In genomic region chr1:28235746-28236655, GRCh38 we compare ENCODE assay signal across 1 cellular context.
A peak's percentile ranks its signal among the peaks of the same experiment; 100 is the strongest.
TF ChIP-seq lines count a peak whose summit lies in the region.

Gene ATP5IF1 (plus strand): TSS chr1:28236124. CDS start chr1:28236184, 60 bp downstream.

TF ChIP-seq in GM12878, 131 proteins besides CTCF, POLR2A, EP300 and RAD21 (continued from another document):
- TF ChIP-seq, protein P1, sequence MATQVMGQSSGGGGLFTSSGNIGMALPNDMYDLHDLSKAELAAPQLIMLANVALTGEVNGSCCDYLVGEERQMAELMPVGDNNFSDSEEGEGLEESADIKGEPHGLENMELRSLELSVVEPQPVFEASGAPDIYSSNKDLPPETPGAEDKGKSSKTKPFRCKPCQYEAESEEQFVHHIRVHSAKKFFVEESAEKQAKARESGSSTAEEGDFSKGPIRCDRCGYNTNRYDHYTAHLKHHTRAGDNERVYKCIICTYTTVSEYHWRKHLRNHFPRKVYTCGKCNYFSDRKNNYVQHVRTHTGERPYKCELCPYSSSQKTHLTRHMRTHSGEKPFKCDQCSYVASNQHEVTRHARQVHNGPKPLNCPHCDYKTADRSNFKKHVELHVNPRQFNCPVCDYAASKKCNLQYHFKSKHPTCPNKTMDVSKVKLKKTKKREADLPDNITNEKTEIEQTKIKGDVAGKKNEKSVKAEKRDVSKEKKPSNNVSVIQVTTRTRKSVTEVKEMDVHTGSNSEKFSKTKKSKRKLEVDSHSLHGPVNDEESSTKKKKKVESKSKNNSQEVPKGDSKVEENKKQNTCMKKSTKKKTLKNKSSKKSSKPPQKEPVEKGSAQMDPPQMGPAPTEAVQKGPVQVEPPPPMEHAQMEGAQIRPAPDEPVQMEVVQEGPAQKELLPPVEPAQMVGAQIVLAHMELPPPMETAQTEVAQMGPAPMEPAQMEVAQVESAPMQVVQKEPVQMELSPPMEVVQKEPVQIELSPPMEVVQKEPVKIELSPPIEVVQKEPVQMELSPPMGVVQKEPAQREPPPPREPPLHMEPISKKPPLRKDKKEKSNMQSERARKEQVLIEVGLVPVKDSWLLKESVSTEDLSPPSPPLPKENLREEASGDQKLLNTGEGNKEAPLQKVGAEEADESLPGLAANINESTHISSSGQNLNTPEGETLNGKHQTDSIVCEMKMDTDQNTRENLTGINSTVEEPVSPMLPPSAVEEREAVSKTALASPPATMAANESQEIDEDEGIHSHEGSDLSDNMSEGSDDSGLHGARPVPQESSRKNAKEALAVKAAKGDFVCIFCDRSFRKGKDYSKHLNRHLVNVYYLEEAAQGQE (IDR thresholded peaks at IDR 0.05; ENCODE audit: low read depth, low read length) = 0 out of 2 replicates have a peak, but pooled peaks have one; percentile 15
- peak; percentile 85; the same call in 1 of the 2 replicates for TF ChIP-seq PML (IDR thresholded peaks at IDR 0.05; ENCODE audit: low read length)
- TF ChIP-seq ZBED1 (IDR thresholded peaks at IDR 0.05; ENCODE audit: borderline replicate concordance) = no peak
- TF ChIP-seq, protein P2, sequence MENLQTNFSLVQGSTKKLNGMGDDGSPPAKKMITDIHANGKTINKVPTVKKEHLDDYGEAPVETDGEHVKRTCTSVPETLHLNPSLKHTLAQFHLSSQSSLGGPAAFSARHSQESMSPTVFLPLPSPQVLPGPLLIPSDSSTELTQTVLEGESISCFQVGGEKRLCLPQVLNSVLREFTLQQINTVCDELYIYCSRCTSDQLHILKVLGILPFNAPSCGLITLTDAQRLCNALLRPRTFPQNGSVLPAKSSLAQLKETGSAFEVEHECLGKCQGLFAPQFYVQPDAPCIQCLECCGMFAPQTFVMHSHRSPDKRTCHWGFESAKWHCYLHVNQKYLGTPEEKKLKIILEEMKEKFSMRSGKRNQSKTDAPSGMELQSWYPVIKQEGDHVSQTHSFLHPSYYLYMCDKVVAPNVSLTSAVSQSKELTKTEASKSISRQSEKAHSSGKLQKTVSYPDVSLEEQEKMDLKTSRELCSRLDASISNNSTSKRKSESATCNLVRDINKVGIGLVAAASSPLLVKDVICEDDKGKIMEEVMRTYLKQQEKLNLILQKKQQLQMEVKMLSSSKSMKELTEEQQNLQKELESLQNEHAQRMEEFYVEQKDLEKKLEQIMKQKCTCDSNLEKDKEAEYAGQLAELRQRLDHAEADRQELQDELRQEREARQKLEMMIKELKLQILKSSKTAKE (IDR thresholded peaks at IDR 0.05; ENCODE audit: low read depth, poor library complexity, severe bottlenecking) = no peak
- peak; percentile 80 for TF ChIP-seq LARP7 (IDR thresholded peaks at IDR 0.05)
